Comparison of ENCODE assay signal across 8 cellular contexts in genomic region chr13:48749699-48750473, GRCh38.
DNase-seq lines count a peak whose midpoint lies in the region; ATAC-seq, FAIRE-seq and TF ChIP-seq lines count a peak whose summit lies in the region.

No MANE protein-coding gene starts in this region.

- no peaks in the 10 kb centered on the region for H4K20me1 ChIP-seq in PC-3 (ENCODE audit: low read length)

- DNase-seq in NCI-H146 (lab: John Stamatoyannopoulos, UW) (peak; percentile 33), NCI-H146 treated with DMSO at 0.1 percent for 48 hours (lab: John Stamatoyannopoulos, UW; ENCODE audit: unreplicated experiment) (no peak), PC-3 (peak; percentile 98), frontal cortex (ENCODE audit: low spot score in 2 of 2) (peak in 1 of 2 donors; percentile 16), pancreas (peak; percentile 52 to 79 (median 68)), tibial nerve (ENCODE audit: low spot score in 2 of 2) (peak; percentile 78 to 83)
- peak; percentile 46 for DNase-seq in activated T-helper 2 cell treated with anti-CD3 and anti-CD28 coated beads, Interferon-gamma antibody, Interleukin-2, Interleukin-4, amounts not matched to agents 10 μg/mL and 5 μg/mL and 100 μg/mL, durations not matched to agents 14 hours and 24 hours and 36 hours (ENCODE audit: low spot score)

- H3K9me3 ChIP-seq in PC-3 (ENCODE audit: low read length) (no peaks in the 10 kb centered on the region), pancreas (no peaks in the 10 kb centered on the region), tibial nerve (no peaks in the 10 kb centered on the region)

- H3K79me2 ChIP-seq in PC-3 (ENCODE audit: low read length), result no peaks in the 10 kb centered on the region

- H3K36me3 ChIP-seq in PC-3 (ENCODE audit: low read depth, low read length) (no peaks in the 10 kb centered on the region), pancreas (no peaks in the 10 kb centered on the region), tibial nerve (no peaks in the 10 kb centered on the region)

- peaks cover 2% of the 10 kb centered on the region for H3K9me3 Mint-ChIP-seq in activated T-helper 2 cell treated with anti-CD3 and anti-CD28 coated beads, Interferon-gamma antibody, Interleukin-2, Interleukin-4, amounts not matched to agents 10 μg/mL and 5 μg/mL and 100 μg/mL, durations not matched to agents 14 hours and 24 hours and 36 hours

- peaks cover 2% of the 10 kb centered on the region for H3K27me3 Mint-ChIP-seq in activated T-helper 2 cell treated with anti-CD3 and anti-CD28 coated beads, Interferon-gamma antibody, Interleukin-2, Interleukin-4, amounts not matched to agents 10 μg/mL and 5 μg/mL and 100 μg/mL, durations not matched to agents 14 hours and 24 hours and 36 hours (ENCODE audit: low read depth)

- H3K4me3 Mint-ChIP-seq in activated T-helper 2 cell treated with anti-CD3 and anti-CD28 coated beads, Interferon-gamma antibody, Interleukin-2, Interleukin-4, amounts not matched to agents 10 μg/mL and 5 μg/mL and 100 μg/mL, durations not matched to agents 14 hours and 24 hours and 36 hours (ENCODE audit: low read depth), result no peak overlapping the region

- peak in 1 of 2 donors; percentile 69 for TF ChIP-seq EP300 in tibial nerve (IDR thresholded peaks at IDR 0.05)

- ATAC-seq in HG02943 (IDR thresholded peaks at IDR 0.05; ENCODE audit: low read depth, unreplicated experiment) (peak; percentile 90), PC-3 (peak; percentile 98), pancreas (peak; percentile 88 to 97 (median 96))

- TF ChIP-seq CTCF in PC-3 (conservative IDR thresholded peaks at IDR 0.05; ENCODE audit: low read depth, low read length) (peak; percentile 57), pancreas (IDR thresholded peaks at IDR 0.05) (peak in 3 of 4 donors; percentile 13 to 20 (median 20)), tibial nerve (IDR thresholded peaks at IDR 0.05) (peak; percentile 34 to 60 (median 48))

- BruUV-seq in PC-3 (replicated peaks; lab: Mats Ljungman, UMichigan), result no TSS peak

- H3K9me2 ChIP-seq in PC-3 (replicated peaks; ENCODE audit: low read length), result no peaks in the 10 kb centered on the region

- H3K27ac ChIP-seq in PC-3 (ENCODE audit: low read length) (peak overlapping the region; percentile 96), pancreas (no peak overlapping the region), tibial nerve (peak overlapping the region; percentile 24 to 87 (median 66))

- H3K4me1 Mint-ChIP-seq in activated T-helper 2 cell treated with anti-CD3 and anti-CD28 coated beads, Interferon-gamma antibody, Interleukin-2, Interleukin-4, amounts not matched to agents 10 μg/mL and 5 μg/mL and 100 μg/mL, durations not matched to agents 14 hours and 24 hours and 36 hours (ENCODE audit: low read depth), result peaks cover 13% of the 10 kb centered on the region

- peak overlapping the region; percentile 75 for H3K4me2 ChIP-seq in PC-3 (ENCODE audit: low read length)

- CTCF ChIA-PET in PC-3 (lab: Charles Lee), result interaction anchor here (0.6 kb wide), 1 partner anchor 14 kb away, joined by 3 read pairs; no protein-coding TSS in a partner anchor

- TF ChIP-seq POLR2A in tibial nerve (IDR thresholded peaks at IDR 0.05), result no peak

- no peaks in the 10 kb centered on the region for H3F3A ChIP-seq in PC-3 (ENCODE audit: low read length, unreplicated experiment)

- POLR2A ChIA-PET in PC-3 (lab: Charles Lee; ENCODE audit: unreplicated experiment), result no interaction called here

- H3K36me3 Mint-ChIP-seq in activated T-helper 2 cell treated with anti-CD3 and anti-CD28 coated beads, Interferon-gamma antibody, Interleukin-2, Interleukin-4, amounts not matched to agents 10 μg/mL and 5 μg/mL and 100 μg/mL, durations not matched to agents 14 hours and 24 hours and 36 hours (ENCODE audit: low read depth), result no peaks in the 10 kb centered on the region

- H3K4me3 ChIP-seq in PC-3 (ENCODE audit: low read length) (peak overlapping the region; percentile 18; the same call in 1 of the 2 replicates), pancreas (no peak overlapping the region), tibial nerve (no peak overlapping the region)

- WGBS in pancreas, 2 donors, result 30 to 35% methylated on average over 15 of the region's 15 CpGs
- 24 to 27% methylated on average over 15 of the region's 15 CpGs for WGBS in tibial nerve, 2 donors

- peak overlapping the region; percentile 44; the same call in 1 of the 2 replicates for H2AFZ ChIP-seq in PC-3 (ENCODE audit: low read length)

- peak overlapping the region; percentile 70 for H3K27ac Mint-ChIP-seq in activated T-helper 2 cell treated with anti-CD3 and anti-CD28 coated beads, Interferon-gamma antibody, Interleukin-2, Interleukin-4, amounts not matched to agents 10 μg/mL and 5 μg/mL and 100 μg/mL, durations not matched to agents 14 hours and 24 hours and 36 hours

- peaks cover 24% of the 10 kb centered on the region for H3K4me1 ChIP-seq in PC-3 (ENCODE audit: insufficient read depth, low read length)
- H3K4me1 ChIP-seq in pancreas, result no peaks in the 10 kb centered on the region
- peaks cover 0 to 28% (median 16%) of the 10 kb centered on the region in 4 donors for H3K4me1 ChIP-seq in tibial nerve

- H3K27me3 ChIP-seq in PC-3 (ENCODE audit: low read length) (no peaks in the 10 kb centered on the region), pancreas (no peaks in the 10 kb centered on the region), tibial nerve (no peaks in the 10 kb centered on the region)

- H3K9ac ChIP-seq in PC-3 (ENCODE audit: low read length), result peak overlapping the region; percentile 80

- intact Hi-C loops in PC-3 (cut with micrococcal nuclease) (loop anchor here (1.0 kb wide), 1 partner anchor 19 kb away; no protein-coding TSS in a partner anchor), pancreas (cut with DNase I) (no loop called here)
- intact Hi-C loops in activated T-helper 2 cell treated with anti-CD3 and anti-CD28 coated beads, Interferon-gamma antibody, Interleukin-2, Interleukin-4, amounts not matched to agents 10 μg/mL and 5 μg/mL and 100 μg/mL, durations not matched to agents 14 hours and 24 hours and 36 hours (cut with micrococcal nuclease), result loop anchor here (1.0 to 5.0 kb wide), 6 partner anchors 19 to 347 kb away; partner anchors contain the start of gene CYSLTR2

- FAIRE-seq in frontal cortex (lab: Jason Lieb, UNC) (peak; percentile 17), pancreas (lab: Jason Lieb, UNC) (peak; percentile 85)

Comparison
In these comparisons a context has a peak if more than half of its experiments do, and no peak if none do; other contexts are left out.
1. H3K27ac ChIP-seq: peak in PC-3 (single experiment) and tibial nerve (4 of 4); none in pancreas (0 of 4).
2. intact Hi-C loops: an anchor here in PC-3 (1.0 kb wide) and activated T-helper 2 cell treated with anti-CD3 and anti-CD28 coated beads, Interferon-gamma antibody, Interleukin-2, Interleukin-4, amounts not matched to agents 10 μg/mL and 5 μg/mL and 100 μg/mL, durations not matched to agents 14 hours and 24 hours and 36 hours (1.0 to 5.0 kb wide); none called in pancreas.
3. Peak in every context shown above with its lines, with median percentiles within 50 percentile points of each other: ATAC-seq and CTCF ChIP-seq.